In the genomic region with DNA sequence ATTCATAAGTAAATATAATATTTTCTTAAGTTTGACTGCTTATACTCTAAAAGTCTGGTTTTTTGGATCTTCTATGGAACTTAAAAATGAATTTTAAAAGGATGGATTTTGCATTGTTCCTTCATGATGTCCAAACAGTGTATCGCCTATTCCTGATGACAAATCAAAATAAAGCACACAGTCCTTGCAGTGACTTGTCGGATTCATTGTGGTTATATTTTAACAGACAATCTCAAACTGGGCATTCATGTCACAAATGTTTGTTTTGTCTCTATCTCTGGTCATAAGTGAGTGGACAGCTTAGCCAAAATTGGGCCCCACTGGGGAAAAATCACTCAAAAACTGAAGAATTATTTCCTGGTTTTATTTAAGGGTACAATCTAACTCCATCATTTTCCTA, we compare ENCODE assay signal across 20 cellular contexts.
"Had no signal": no experiment of that assay in that cellular context is flagged by ENCODE, and none has a peak within 500 bp of the region (broad histone marks: within the 10 kb centered on the region; RNA-seq: fewer than 3 reads in every experiment).

No MANE protein-coding gene starts in this region.

- H3K27ac ChIP-seq: breast epithelium, colonic mucosa, WERI-Rb-1 had no signal

- H3K36me3 ChIP-seq: breast epithelium, WERI-Rb-1 had no signal

- H3K27me3 Mint-ChIP-seq: activated CD8-positive, alpha-beta T cell treated with anti-CD3 and anti-CD28 coated beads for 36 hours; activated naive CD4-positive, alpha-beta T cell treated with anti-CD3 and anti-CD28 coated beads, Interleukin-2, amount 50 U/mL, for 24 hours had no signal

- H3K4me3 ChIP-seq: breast epithelium, colonic mucosa had no signal

- H3K4me3 Mint-ChIP-seq: activated CD8-positive, alpha-beta T cell treated with anti-CD3 and anti-CD28 coated beads for 36 hours; activated naive CD4-positive, alpha-beta T cell treated with anti-CD3 and anti-CD28 coated beads, Interleukin-2, amount 50 U/mL, for 24 hours; activated T-helper 1 cell treated with anti-CD3 and anti-CD28 coated beads, Interleukin-12 subunit alpha, Interleukin-12 subunit beta, Interleukin-2, Interleukin-4 antibody, amounts not matched to agents 30 ng/mL and 10 ng/mL and 1 ng/mL, durations not matched to agents 14 hours and 24 hours and 36 hours had no signal

- H3K27me3 ChIP-seq: breast epithelium, colonic mucosa had no signal

- DNase-seq: activated CD4-positive, alpha-beta T cell treated with anti-CD3 and anti-CD28 coated beads for 4 hours; activated CD8-positive, alpha-beta memory T cell treated with anti-CD3 and anti-CD28 coated beads, Interleukin-2, amount 50 U/mL, for 4 hours; activated CD8-positive, alpha-beta T cell treated with anti-CD3 and anti-CD28 coated beads for 36 hours; activated effector memory CD4-positive, alpha-beta T cell treated with Interleukin-2 at 50 U/mL for 16 hours; activated naive CD4-positive, alpha-beta T cell; activated T-cell treated with anti-CD3 and anti-CD28 coated beads, Interleukin-2, amount 50 U/mL, for 1 hour; aorta; caudate nucleus; colonic mucosa; NCI-H1092; NCI-H1417; NCI-H1930; NCI-H446; NCI-H524; SHP77 treated with DMSO at 0.1 percent for 48 hours; T-helper 1 cell; WERI-Rb-1 had no signal

- H3K9me3 ChIP-seq: breast epithelium, colonic mucosa had no signal

- H3K4me1 ChIP-seq: breast epithelium, colonic mucosa had no signal

- H3K4me1 Mint-ChIP-seq: activated naive CD4-positive, alpha-beta T cell treated with anti-CD3 and anti-CD28 coated beads, Interleukin-2, amount 50 U/mL, for 24 hours had no signal

- H3K27ac Mint-ChIP-seq: activated CD8-positive, alpha-beta T cell treated with anti-CD3 and anti-CD28 coated beads for 36 hours; activated naive CD4-positive, alpha-beta T cell treated with anti-CD3 and anti-CD28 coated beads, Interleukin-2, amount 50 U/mL, for 24 hours; activated T-helper 1 cell treated with anti-CD3 and anti-CD28 coated beads, Interleukin-12 subunit alpha, Interleukin-12 subunit beta, Interleukin-2, Interleukin-4 antibody, amounts not matched to agents 30 ng/mL and 10 ng/mL and 1 ng/mL, durations not matched to agents 14 hours and 24 hours and 36 hours had no signal

- ATAC-seq: activated CD8-positive, alpha-beta T cell treated with anti-CD3 and anti-CD28 coated beads for 36 hours had no signal

- H3K9me3 Mint-ChIP-seq: activated CD8-positive, alpha-beta T cell treated with anti-CD3 and anti-CD28 coated beads for 36 hours; activated naive CD4-positive, alpha-beta T cell treated with anti-CD3 and anti-CD28 coated beads, Interleukin-2, amount 50 U/mL, for 24 hours; activated T-helper 1 cell treated with anti-CD3 and anti-CD28 coated beads, Interleukin-12 subunit alpha, Interleukin-12 subunit beta, Interleukin-2, Interleukin-4 antibody, amounts not matched to agents 30 ng/mL and 10 ng/mL and 1 ng/mL, durations not matched to agents 14 hours and 24 hours and 36 hours had no signal
